In the genomic region with DNA sequence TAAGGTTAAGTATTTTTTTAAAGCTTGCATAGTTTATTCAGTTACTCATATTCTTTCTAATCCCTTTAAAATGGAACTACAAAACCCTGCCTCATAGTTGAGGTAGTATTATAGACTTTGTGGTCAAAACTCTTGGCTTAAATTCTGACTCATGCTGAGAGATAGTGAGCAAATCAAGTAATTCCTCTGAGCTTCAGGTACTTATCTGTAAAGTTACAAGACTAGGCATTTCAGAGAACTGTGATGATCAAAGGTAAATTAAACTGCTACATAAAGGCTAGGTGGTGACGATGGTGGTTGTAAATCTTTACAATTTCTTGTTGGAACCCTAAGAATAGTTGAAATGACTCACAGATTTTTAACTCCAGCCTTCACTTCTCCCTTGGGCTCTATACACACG, we compare ENCODE assay signal across 15 cellular contexts. TPM values are rescaled to one million over a fixed set of nuclear protein-coding genes. Genes with fewer than 3 reads are reported as not detected.
DNase-seq lines count a peak whose midpoint lies in the region; ATAC-seq and TF ChIP-seq lines count a peak whose summit lies in the region.
"Had no signal": no experiment of that assay in that cellular context is flagged by ENCODE, and none has a peak within 500 bp of the region (broad histone marks: within the 10 kb centered on the region; RNA-seq: fewer than 3 reads in every experiment).

No MANE protein-coding gene starts in this region.

- in situ Hi-C loops in ACHN (cut with HindIII; ENCODE audit: low pct_ligation_motif_present, low pct_unique_long_range_greater_than_20kb, low sequenced_read_pairs) = no loop called here

- TF ChIP-seq CTCF in fibroblast of villous mesenchyme (IDR thresholded peaks at IDR 0.05; ENCODE audit: insufficient read depth, low read depth, low read length) = no peak

- intact Hi-C loops in left colon (cut with DNase I, micrococcal nuclease) = loop anchor here in 1 of 2 donors (5.0 to 10.0 kb wide), 3 partner anchors 148 to 315 kb away; a partner anchor contains a TSS

- no peak for ATAC-seq in SK-N-SH treated with all-trans-retinoic acid at 6 μM for 48 hours
- ATAC-seq in left colon = no peak
- ATAC-seq in HG03432 (IDR thresholded peaks at IDR 0.05; ENCODE audit: unreplicated experiment) = no peak

- H3K4me3 ChIP-seq in fibroblast of villous mesenchyme (ENCODE audit: low read depth, low read length) = no peak overlapping the region

- DNase-seq in ACHN (peak; percentile 64), GM04504 (ENCODE audit: low read depth) (peak; percentile 32), fibroblast of villous mesenchyme (ENCODE audit: low read depth) (peak; percentile 83), NCI-H748 (lab: John Stamatoyannopoulos, UW; ENCODE audit: unreplicated experiment) (no peak), left colon (no peak), mucosa of gallbladder (ENCODE audit: low spot score) (no peak)
- DNase-seq: activated CD8-positive, alpha-beta memory T cell treated with anti-CD3 and anti-CD28 coated beads for 24 hours; CD4-positive, alpha-beta memory T cell; central memory CD4-positive, alpha-beta T cell; KG1 had no signal

TF ChIP-seq in SK-N-SH treated with all-trans-retinoic acid at 6 μM for 48 hours, 23 proteins besides CTCF, POLR2A, EP300 and RAD21:
- TF ChIP-seq ZFP3 (CRISPR knock-in tag; IDR thresholded peaks at IDR 0.05) (peak; percentile 90), RARB (CRISPR knock-in tag; IDR thresholded peaks at IDR 0.05) (no peak)

RNA-seq across cellular contexts. Expression of a gene that starts 3.2 kb away (rescaled TPM):
- total RNA-seq in fibroblast of villous mesenchyme (42.8 and 69.1 TPM in 2 replicates), left colon (10 to 100 TPM; 19.0 to 21.9 TPM), mucosa of gallbladder (22.1 TPM)

RNA-seq across cellular contexts. Expression of a gene that starts 42.2 kb away (rescaled TPM):
- total RNA-seq in fibroblast of villous mesenchyme (not detected in 2 replicates), left colon (not detected), mucosa of gallbladder (not detected)
- total RNA-seq: CD4-positive, alpha-beta memory T cell; frontal cortex; lower leg skin; pulmonary artery endothelial cell had no signal

Comparison
In these comparisons a context has a peak if more than half of its experiments do, and no peak if none do; other contexts are left out.
1. DNase-seq: peak in ACHN (single experiment), GM04504 (single experiment) and fibroblast of villous mesenchyme (single experiment); none in NCI-H748 (single experiment), left colon (0 of 2) and mucosa of gallbladder (single experiment).